23 cellular contexts compared by ENCODE assay signal in the genomic region with DNA sequence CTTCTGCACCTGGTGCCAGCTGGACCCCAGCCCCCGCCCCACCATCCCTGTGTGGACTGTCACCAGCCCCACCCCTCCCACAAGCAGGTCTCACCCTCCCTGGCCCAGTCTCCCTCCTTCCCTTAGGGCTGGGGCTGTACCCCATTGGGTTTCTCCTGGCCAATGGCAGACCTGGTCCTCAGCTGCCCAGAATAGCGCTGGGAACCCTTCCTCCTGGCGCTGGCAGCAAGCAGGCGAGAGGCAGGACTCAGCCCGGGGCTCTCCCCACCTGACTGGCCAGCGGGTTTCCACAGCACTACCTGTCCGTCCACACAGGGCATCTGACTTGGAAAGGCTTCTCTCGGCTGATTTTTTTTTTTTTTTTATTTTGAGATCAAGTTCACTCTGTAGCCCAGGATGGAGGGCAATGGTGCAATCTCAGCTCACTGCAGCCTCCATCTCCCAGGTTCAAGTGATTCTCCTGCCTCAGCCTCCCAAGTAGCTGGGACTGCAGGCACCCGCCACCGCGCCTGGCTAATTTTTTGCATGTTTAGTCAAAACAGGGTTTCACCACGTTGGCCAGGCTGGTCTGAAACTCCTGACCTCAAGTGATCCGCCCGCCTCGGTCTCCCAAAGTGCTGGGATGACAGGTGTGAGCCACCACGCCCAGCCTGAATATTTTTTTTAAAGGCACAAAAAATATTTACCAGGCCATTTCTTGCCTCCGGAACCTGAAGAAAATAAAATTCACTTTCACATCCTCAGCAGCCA. TPM values are rescaled to one million over a fixed set of nuclear protein-coding genes. Genes with fewer than 3 reads are reported as not detected.
"Had no signal": no experiment of that assay in that cellular context is flagged by ENCODE, and none has a peak within 500 bp of the region (broad histone marks: within the 10 kb centered on the region; RNA-seq: fewer than 3 reads in every experiment).

No MANE protein-coding gene starts in this region.

- H3K4me1 Mint-ChIP-seq: activated B cell treated with CpG ODN at 0.5 μM for 24 hours; activated CD4-positive, alpha-beta memory T cell treated with anti-CD3 and anti-CD28 coated beads, Interleukin-2, amount 10 ng/mL, durations not matched to agents 7 days and 5 days; activated CD4-positive, alpha-beta T cell treated with anti-CD3 and anti-CD28 coated beads, Interleukin-2, amount 10 ng/mL, durations not matched to agents 24 days and 14 days; activated naive CD8-positive, alpha-beta T cell treated with anti-CD3 and anti-CD28 coated beads, Interleukin-2, amount 10 ng/mL, durations not matched to agents 7 days and 5 days; IgD-negative memory B cell; T-helper 17 cell had no signal

- DNase-seq: adrenal gland; KG1; NCI-H1048; NCI-H146; NCI-H187 treated with DMSO at 0.1 percent for 48 hours; NCI-H2081 treated with DMSO at 0.1 percent for 48 hours; NCI-H226; NK-92 treated with Interleukin-12 subunit alpha and Interleukin-12 subunit beta, amount 100 ng/mL, for 24 hours; SHP77; T1000 had no signal

- H3K4me3 ChIP-seq: adrenal gland, breast epithelium had no signal

- H3K36me3 ChIP-seq: adrenal gland, breast epithelium had no signal

- ATAC-seq: T-helper 17 cell had no signal

- H3K27me3 Mint-ChIP-seq: activated CD4-positive, alpha-beta memory T cell treated with anti-CD3 and anti-CD28 coated beads, Interleukin-2, amount 10 ng/mL, durations not matched to agents 7 days and 5 days; activated CD4-positive, alpha-beta T cell treated with anti-CD3 and anti-CD28 coated beads, Interleukin-2, amount 10 ng/mL, durations not matched to agents 24 days and 14 days had no signal

- H3K27ac Mint-ChIP-seq: activated B cell treated with CpG ODN at 0.5 μM for 24 hours; activated CD4-positive, alpha-beta memory T cell treated with anti-CD3 and anti-CD28 coated beads, Interleukin-2, amount 10 ng/mL, durations not matched to agents 7 days and 5 days; activated CD4-positive, alpha-beta T cell treated with anti-CD3 and anti-CD28 coated beads, Interleukin-2, amount 10 ng/mL, durations not matched to agents 24 days and 14 days; activated naive CD8-positive, alpha-beta T cell treated with anti-CD3 and anti-CD28 coated beads, Interleukin-2, amount 10 ng/mL, durations not matched to agents 7 days and 5 days; IgD-negative memory B cell; T-helper 17 cell had no signal

- H3K4me1 ChIP-seq: adrenal gland, breast epithelium had no signal

- H3K4me3 Mint-ChIP-seq: activated B cell treated with CpG ODN at 0.5 μM for 24 hours; activated CD4-positive, alpha-beta memory T cell treated with anti-CD3 and anti-CD28 coated beads, Interleukin-2, amount 10 ng/mL, durations not matched to agents 7 days and 5 days; activated CD4-positive, alpha-beta T cell treated with anti-CD3 and anti-CD28 coated beads, Interleukin-2, amount 10 ng/mL, durations not matched to agents 24 days and 14 days; activated naive CD8-positive, alpha-beta T cell treated with anti-CD3 and anti-CD28 coated beads, Interleukin-2, amount 10 ng/mL, durations not matched to agents 7 days and 5 days; IgD-negative memory B cell; T-helper 17 cell had no signal

- H3K27ac ChIP-seq: adrenal gland, breast epithelium, RWPE1 had no signal

RNA-seq across cellular contexts. Expression of a gene that starts 21.6 kb away (rescaled TPM):
- total RNA-seq: activated B cell treated with CpG ODN at 0.5 μM for 24 hours; activated CD4-positive, alpha-beta memory T cell treated with anti-CD3 and anti-CD28 coated beads, Interleukin-2, amount 10 ng/mL, durations not matched to agents 7 days and 5 days; activated CD4-positive, alpha-beta T cell treated with anti-CD3 and anti-CD28 coated beads, Interleukin-2, amount 10 ng/mL, durations not matched to agents 24 days and 14 days; activated CD8-positive, alpha-beta memory T cell treated with anti-CD3 and anti-CD28 coated beads for 36 hours; activated naive CD8-positive, alpha-beta T cell treated with anti-CD3 and anti-CD28 coated beads, Interleukin-2, amount 10 ng/mL, durations not matched to agents 7 days and 5 days; breast epithelium; LHCN-M2; M059J; NCI-H460; SK-MEL-5; T-helper 17 cell had no signal
- polyA plus RNA-seq: IgD-negative memory B cell had no signal
